1 cellular context compared by ENCODE assay signal in the genomic region with DNA sequence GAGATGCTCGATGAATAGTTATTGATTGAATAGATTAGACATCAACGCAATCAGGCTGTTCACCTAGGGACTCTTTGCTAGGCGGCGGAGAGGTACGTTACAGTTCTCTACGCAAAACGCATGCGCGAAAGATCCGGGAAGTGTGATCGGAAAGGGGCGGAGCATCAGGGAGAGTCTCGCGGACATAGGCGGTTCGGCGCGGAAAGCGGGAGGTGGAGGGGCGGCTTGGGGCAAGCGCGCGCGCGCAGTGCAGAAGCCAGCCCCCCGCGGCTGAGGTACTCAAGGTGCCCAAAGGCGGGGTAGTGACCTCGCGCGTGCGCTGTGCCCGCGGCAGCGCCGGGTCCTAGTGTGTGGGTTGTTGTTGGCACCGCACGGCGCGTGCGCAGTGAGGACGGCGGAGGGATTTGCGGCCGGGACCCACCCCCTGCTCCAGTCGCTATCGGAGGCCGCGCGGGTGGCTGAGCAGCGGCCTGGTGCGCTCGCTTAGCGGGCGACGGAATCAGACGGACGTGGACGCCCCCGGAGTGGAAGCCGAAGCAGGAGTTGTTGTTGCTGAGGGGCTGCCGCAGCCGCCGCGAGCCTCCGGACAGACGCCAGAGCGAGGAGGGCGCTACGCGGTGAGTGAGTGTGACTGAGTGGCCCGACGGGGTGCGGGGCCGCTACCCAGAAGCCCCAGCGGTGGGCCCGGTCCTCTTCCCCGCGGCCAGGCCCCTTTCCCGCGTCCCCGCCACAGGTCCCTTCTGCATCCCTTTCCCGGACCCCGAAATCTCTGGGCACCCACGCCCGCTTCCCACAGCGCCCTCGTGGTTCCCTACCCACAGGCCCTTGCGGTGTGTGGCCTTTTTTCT.
TF ChIP-seq lines count a peak whose summit lies in the region.

A gene with protein sequence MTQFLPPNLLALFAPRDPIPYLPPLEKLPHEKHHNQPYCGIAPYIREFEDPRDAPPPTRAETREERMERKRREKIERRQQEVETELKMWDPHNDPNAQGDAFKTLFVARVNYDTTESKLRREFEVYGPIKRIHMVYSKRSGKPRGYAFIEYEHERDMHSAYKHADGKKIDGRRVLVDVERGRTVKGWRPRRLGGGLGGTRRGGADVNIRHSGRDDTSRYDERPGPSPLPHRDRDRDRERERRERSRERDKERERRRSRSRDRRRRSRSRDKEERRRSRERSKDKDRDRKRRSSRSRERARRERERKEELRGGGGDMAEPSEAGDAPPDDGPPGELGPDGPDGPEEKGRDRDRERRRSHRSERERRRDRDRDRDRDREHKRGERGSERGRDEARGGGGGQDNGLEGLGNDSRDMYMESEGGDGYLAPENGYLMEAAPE (plus strand): TSS at position 432 of the 848 bp plus-strand sequence. CDS start 964 bp downstream, outside the sequence.

TF ChIP-seq in HepG2, 621 proteins besides CTCF, POLR2A, EP300 and RAD21 (continued from another document and continues in another):
- TF ChIP-seq ZBTB44 (CRISPR knock-in tag; IDR thresholded peaks at IDR 0.05) (0 out of 2 replicates have a peak, but pooled peaks have one; percentile 69), YEATS4 (CRISPR knock-in tag; IDR thresholded peaks at IDR 0.05; ENCODE audit: borderline replicate concordance) (peak; percentile 98), PRPF4 (IDR thresholded peaks at IDR 0.05; ENCODE audit: low read depth, low read length, poor library complexity, severe bottlenecking) (no peak), ZNF737 (CRISPR knock-in tag; IDR thresholded peaks at IDR 0.05; ENCODE audit: borderline replicate concordance) (peak; percentile 86; the same call in 1 of the 2 replicates), SIX1 (CRISPR knock-in tag; IDR thresholded peaks at IDR 0.05; ENCODE audit: borderline replicate concordance) (peak; percentile 6; the same call in 1 of the 2 replicates), ZNF670 (CRISPR knock-in tag; IDR thresholded peaks at IDR 0.05; ENCODE audit: borderline replicate concordance) (peak; percentile 88; the same call in 1 of the 2 replicates), ZNF605 (CRISPR knock-in tag; IDR thresholded peaks at IDR 0.05) (peak; percentile 73; the same call in 1 of the 2 replicates), CHD2 (IDR thresholded peaks at IDR 0.05; ENCODE audit: low read depth, low read length) (peak; percentile 92), SAP130 (CRISPR knock-in tag; IDR thresholded peaks at IDR 0.05; ENCODE audit: low read depth) (peak; percentile 87), ZNF343 (CRISPR knock-in tag; IDR thresholded peaks at IDR 0.05) (no peak), ZNF510 (CRISPR knock-in tag; IDR thresholded peaks at IDR 0.05; ENCODE audit: low read depth) (no peak), ZNF577 (CRISPR knock-in tag; IDR thresholded peaks at IDR 0.05; ENCODE audit: borderline replicate concordance, low read depth) (no peak), ZNF326 (CRISPR knock-in tag; IDR thresholded peaks at IDR 0.05; ENCODE audit: borderline replicate concordance) (no peak), NKX3-1 (CRISPR knock-in tag; IDR thresholded peaks at IDR 0.05) (peak; percentile 88), RFX5 (IDR thresholded peaks at IDR 0.05; ENCODE audit: low read depth, low read length) (no peak), GZF1 (CRISPR knock-in tag; IDR thresholded peaks at IDR 0.05) (0 out of 2 replicates have a peak, but pooled peaks have one; percentile 46), ADNP (CRISPR knock-in tag; IDR thresholded peaks at IDR 0.05) (no peak), FOXM1 (CRISPR knock-in tag; IDR thresholded peaks at IDR 0.05) (no peak), NFKBIZ (CRISPR knock-in tag; IDR thresholded peaks at IDR 0.05) (peak; percentile 7; the same call in 1 of the 2 replicates), ATM (IDR thresholded peaks at IDR 0.05; ENCODE audit: borderline replicate concordance) (no peak), ZMYM3 (CRISPR knock-in tag; IDR thresholded peaks at IDR 0.05) (peak; percentile 8; the same call in 1 of the 2 replicates), ZNF749 (CRISPR knock-in tag; IDR thresholded peaks at IDR 0.05; ENCODE audit: borderline replicate concordance) (0 out of 2 replicates have a peak, but pooled peaks have one; percentile 41), ZNF570 (CRISPR knock-in tag; IDR thresholded peaks at IDR 0.05; ENCODE audit: borderline replicate concordance) (no peak), DMAP1 (CRISPR knock-in tag; IDR thresholded peaks at IDR 0.05) (peak; percentile 99), PRDM15 (CRISPR knock-in tag; IDR thresholded peaks at IDR 0.05) (peak; percentile 60; the same call in 1 of the 2 replicates), TARDBP (CRISPR knock-in tag; IDR thresholded peaks at IDR 0.05) (peak; percentile 27; the same call in 1 of the 2 replicates), NR2C2 (CRISPR knock-in tag; IDR thresholded peaks at IDR 0.05; ENCODE audit: borderline replicate concordance) (peak; percentile 73), ZNF468 (CRISPR knock-in tag; IDR thresholded peaks at IDR 0.05) (no peak), ZNF33A (CRISPR knock-in tag; IDR thresholded peaks at IDR 0.05; ENCODE audit: borderline replicate concordance) (no peak), ASH2L (IDR thresholded peaks at IDR 0.05; ENCODE audit: insufficient read length, low read depth, low read length) (peak; percentile 77), ZNF704 (CRISPR knock-in tag; IDR thresholded peaks at IDR 0.05; ENCODE audit: borderline replicate concordance) (no peak), RFXANK (CRISPR knock-in tag; IDR thresholded peaks at IDR 0.05) (no peak), ZNF768 (CRISPR knock-in tag; IDR thresholded peaks at IDR 0.05) (peak; percentile 83), ETV5 (CRISPR knock-in tag; IDR thresholded peaks at IDR 0.05; ENCODE audit: borderline replicate concordance) (peak; percentile 12; the same call in 1 of the 2 replicates), ZNF24 (IDR thresholded peaks at IDR 0.05) (no peak), SIN3A (IDR thresholded peaks at IDR 0.05; ENCODE audit: borderline replicate concordance, low read depth, low read length) (peak; percentile 23; the same call in 1 of the 2 replicates), ATF7-NPFF (CRISPR knock-in tag; IDR thresholded peaks at IDR 0.05; ENCODE audit: low read depth) (peak; percentile 69; the same call in 1 of the 2 replicates), GTF3A (CRISPR knock-in tag; conservative IDR thresholded peaks at IDR 0.05) (no peak), NFE2 (CRISPR knock-in tag; IDR thresholded peaks at IDR 0.05) (no peak), POLR2AphosphoS2 (IDR thresholded peaks at IDR 0.05; ENCODE audit: low read depth, low read length) (0 out of 2 replicates have a peak, but pooled peaks have one; percentile 61), RBM39 (IDR thresholded peaks at IDR 0.05; ENCODE audit: low read depth, low read length, poor library complexity, severe bottlenecking) (peak; percentile 93), ZNF567 (CRISPR knock-in tag; IDR thresholded peaks at IDR 0.05; ENCODE audit: borderline replicate concordance) (0 out of 2 replicates have a peak, but pooled peaks have one; percentile 8)
- TF ChIP-seq, protein P1, sequence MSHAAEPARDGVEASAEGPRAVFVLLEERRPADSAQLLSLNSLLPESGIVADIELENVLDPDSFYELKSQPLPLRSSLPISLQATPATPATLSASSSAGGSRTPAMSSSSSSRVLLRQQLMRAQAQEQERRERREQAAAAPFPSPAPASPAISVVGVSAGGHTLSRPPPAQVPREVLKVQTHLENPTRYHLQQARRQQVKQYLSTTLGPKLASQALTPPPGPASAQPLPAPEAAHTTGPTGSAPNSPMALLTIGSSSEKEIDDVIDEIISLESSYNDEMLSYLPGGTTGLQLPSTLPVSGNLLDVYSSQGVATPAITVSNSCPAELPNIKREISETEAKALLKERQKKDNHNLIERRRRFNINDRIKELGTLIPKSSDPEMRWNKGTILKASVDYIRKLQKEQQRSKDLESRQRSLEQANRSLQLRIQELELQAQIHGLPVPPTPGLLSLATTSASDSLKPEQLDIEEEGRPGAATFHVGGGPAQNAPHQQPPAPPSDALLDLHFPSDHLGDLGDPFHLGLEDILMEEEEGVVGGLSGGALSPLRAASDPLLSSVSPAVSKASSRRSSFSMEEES (CRISPR knock-in tag; IDR thresholded peaks at IDR 0.05), result no peak
- TF ChIP-seq, protein P2, sequence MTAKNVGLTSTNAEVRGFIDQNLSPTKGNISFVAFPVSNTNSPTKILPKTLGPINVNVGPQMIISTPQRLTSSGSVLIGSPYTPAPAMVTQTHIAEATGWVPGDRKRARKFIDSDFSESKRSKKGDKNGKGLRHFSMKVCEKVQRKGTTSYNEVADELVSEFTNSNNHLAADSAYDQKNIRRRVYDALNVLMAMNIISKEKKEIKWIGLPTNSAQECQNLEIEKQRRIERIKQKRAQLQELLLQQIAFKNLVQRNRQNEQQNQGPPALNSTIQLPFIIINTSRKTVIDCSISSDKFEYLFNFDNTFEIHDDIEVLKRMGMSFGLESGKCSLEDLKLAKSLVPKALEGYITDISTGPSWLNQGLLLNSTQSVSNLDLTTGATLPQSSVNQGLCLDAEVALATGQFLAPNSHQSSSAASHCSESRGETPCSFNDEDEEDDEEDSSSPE (CRISPR knock-in tag; IDR thresholded peaks at IDR 0.05), result peak; percentile 73
- TF ChIP-seq, protein P3, sequence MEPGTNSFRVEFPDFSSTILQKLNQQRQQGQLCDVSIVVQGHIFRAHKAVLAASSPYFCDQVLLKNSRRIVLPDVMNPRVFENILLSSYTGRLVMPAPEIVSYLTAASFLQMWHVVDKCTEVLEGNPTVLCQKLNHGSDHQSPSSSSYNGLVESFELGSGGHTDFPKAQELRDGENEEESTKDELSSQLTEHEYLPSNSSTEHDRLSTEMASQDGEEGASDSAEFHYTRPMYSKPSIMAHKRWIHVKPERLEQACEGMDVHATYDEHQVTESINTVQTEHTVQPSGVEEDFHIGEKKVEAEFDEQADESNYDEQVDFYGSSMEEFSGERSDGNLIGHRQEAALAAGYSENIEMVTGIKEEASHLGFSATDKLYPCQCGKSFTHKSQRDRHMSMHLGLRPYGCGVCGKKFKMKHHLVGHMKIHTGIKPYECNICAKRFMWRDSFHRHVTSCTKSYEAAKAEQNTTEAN (CRISPR knock-in tag; conservative IDR thresholded peaks at IDR 0.05), result peak; percentile 56; the same call in 1 of the 2 replicates
- TF ChIP-seq, protein P4, sequence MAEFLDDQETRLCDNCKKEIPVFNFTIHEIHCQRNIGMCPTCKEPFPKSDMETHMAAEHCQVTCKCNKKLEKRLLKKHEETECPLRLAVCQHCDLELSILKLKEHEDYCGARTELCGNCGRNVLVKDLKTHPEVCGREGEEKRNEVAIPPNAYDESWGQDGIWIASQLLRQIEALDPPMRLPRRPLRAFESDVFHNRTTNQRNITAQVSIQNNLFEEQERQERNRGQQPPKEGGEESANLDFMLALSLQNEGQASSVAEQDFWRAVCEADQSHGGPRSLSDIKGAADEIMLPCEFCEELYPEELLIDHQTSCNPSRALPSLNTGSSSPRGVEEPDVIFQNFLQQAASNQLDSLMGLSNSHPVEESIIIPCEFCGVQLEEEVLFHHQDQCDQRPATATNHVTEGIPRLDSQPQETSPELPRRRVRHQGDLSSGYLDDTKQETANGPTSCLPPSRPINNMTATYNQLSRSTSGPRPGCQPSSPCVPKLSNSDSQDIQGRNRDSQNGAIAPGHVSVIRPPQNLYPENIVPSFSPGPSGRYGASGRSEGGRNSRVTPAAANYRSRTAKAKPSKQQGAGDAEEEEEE (CRISPR knock-in tag; IDR thresholded peaks at IDR 0.05; ENCODE audit: borderline replicate concordance), result no peak
